30 cellular contexts compared by ENCODE assay signal in genomic region chr19:11400695-11401291, GRCh38. TPM values are rescaled to one million over a fixed set of nuclear protein-coding genes. Genes with fewer than 3 reads are reported as not detected.
"Had no signal": no experiment of that assay in that cellular context is flagged by ENCODE, and none has a peak within 500 bp of the region (broad histone marks: within the 10 kb centered on the region; RNA-seq: fewer than 3 reads in every experiment).

No MANE protein-coding gene starts in this region.

- H3K4me1 ChIP-seq: ascending aorta, left lung, testis, uterus had no signal

- H3K36me3 ChIP-seq: adrenal gland, uterus had no signal

- H3K9me3 Mint-ChIP-seq: activated T-cell treated with anti-CD3 and anti-CD28 coated beads, Interleukin-2, amount 50 U/mL, for 24 hours; activated T-helper 2 cell treated with anti-CD3 and anti-CD28 coated beads, Interferon-gamma antibody, Interleukin-2, Interleukin-4, amounts not matched to agents 10 μg/mL and 5 μg/mL and 100 μg/mL, durations not matched to agents 14 hours and 24 hours and 36 hours had no signal

- H3K36me3 Mint-ChIP-seq: activated naive CD8-positive, alpha-beta T cell; immature natural killer cell; naive thymus-derived CD4-positive, alpha-beta T cell had no signal

- H3K27ac Mint-ChIP-seq: activated naive CD8-positive, alpha-beta T cell; activated T-cell treated with anti-CD3 and anti-CD28 coated beads, Interleukin-2, amount 50 U/mL, for 24 hours; activated T-helper 2 cell treated with anti-CD3 and anti-CD28 coated beads, Interferon-gamma antibody, Interleukin-2, Interleukin-4, amounts not matched to agents 10 μg/mL and 5 μg/mL and 100 μg/mL, durations not matched to agents 14 hours and 24 hours and 36 hours; immature natural killer cell; progenitor cell of endocrine pancreas had no signal

- FAIRE-seq: endothelial cell of umbilical vein had no signal

- H3K27ac ChIP-seq: adrenal gland, ascending aorta, left lung, testis, uterus, VCaP had no signal

- H3K27me3 ChIP-seq: adrenal gland, ascending aorta, left lung, testis, uterus had no signal

- H3K27me3 Mint-ChIP-seq: activated naive CD8-positive, alpha-beta T cell; progenitor cell of endocrine pancreas had no signal

- H3K4me3 ChIP-seq: adrenal gland, ascending aorta, left lung, testis, uterus had no signal

- ATAC-seq: left lung; naive thymus-derived CD4-positive, alpha-beta T cell had no signal

- H3K9me3 ChIP-seq: adrenal gland, ascending aorta, left lung, testis, uterus had no signal

- DNase-seq: activated CD4-positive, alpha-beta T cell treated with anti-CD3 and anti-CD28 coated beads, Interleukin-2, amount 50 U/mL, for 1 hour; activated CD4-positive, CD25-positive, alpha-beta regulatory T cell treated with anti-CD3 and anti-CD28 coated beads, Interleukin-2, amount 50 U/mL, for 72 hours; activated CD8-positive, alpha-beta memory T cell treated with anti-CD3 and anti-CD28 coated beads for 24 hours; activated CD8-positive, alpha-beta memory T cell treated with anti-CD3 and anti-CD28 coated beads, Interleukin-2, amount 50 U/mL, for 4 hours; activated naive CD4-positive, alpha-beta T cell; activated T-cell treated with anti-CD3 and anti-CD28 coated beads, Interleukin-2, amount 50 U/mL, for 24 hours; adrenal gland; central memory CD4-positive, alpha-beta T cell; effector memory CD4-positive, alpha-beta T cell; foreskin melanocyte; immature natural killer cell; kidney glomerular epithelial cell; naive thymus-derived CD4-positive, alpha-beta T cell; retina; stimulated activated CD4-positive, alpha-beta T cell treated with anti-CD3 and anti-CD28 coated beads, Interleukin-2, amount 100 ng/mL, for 48 hours; stimulated activated CD8-positive, alpha-beta memory T cell treated with anti-CD3 and anti-CD28 coated beads, Interleukin-4, amount 100 ng/mL, for 48 hours; stimulated activated naive CD4-positive, alpha-beta T cell; testis; trophoblast cell; uterus had no signal

- H3K4me3 Mint-ChIP-seq: activated naive CD8-positive, alpha-beta T cell; activated T-cell treated with anti-CD3 and anti-CD28 coated beads, Interleukin-2, amount 50 U/mL, for 24 hours; immature natural killer cell; naive thymus-derived CD4-positive, alpha-beta T cell had no signal

- H3K4me1 Mint-ChIP-seq: immature natural killer cell had no signal

RNA-seq across cellular contexts. Expression of gene RGL3, which starts 18.3 kb away (rescaled TPM):
- total RNA-seq: activated T-helper 2 cell treated with anti-CD3 and anti-CD28 coated beads, Interferon-gamma antibody, Interleukin-2, Interleukin-4, amounts not matched to agents 10 μg/mL and 5 μg/mL and 100 μg/mL, durations not matched to agents 14 hours and 24 hours and 36 hours; naive thymus-derived CD4-positive, alpha-beta T cell had no signal
- polyA plus RNA-seq: immature natural killer cell; naive thymus-derived CD4-positive, alpha-beta T cell had no signal

RNA-seq across cellular contexts. Expression of gene ODAD3, which starts 34.1 kb away (rescaled TPM):
- total RNA-seq: ascending aorta; esophagus mucosa; lung microvascular endothelial cell; naive thymus-derived CD4-positive, alpha-beta T cell; osteocyte had no signal
- polyA plus RNA-seq: immature natural killer cell; naive thymus-derived CD4-positive, alpha-beta T cell had no signal
